In the genomic region with DNA sequence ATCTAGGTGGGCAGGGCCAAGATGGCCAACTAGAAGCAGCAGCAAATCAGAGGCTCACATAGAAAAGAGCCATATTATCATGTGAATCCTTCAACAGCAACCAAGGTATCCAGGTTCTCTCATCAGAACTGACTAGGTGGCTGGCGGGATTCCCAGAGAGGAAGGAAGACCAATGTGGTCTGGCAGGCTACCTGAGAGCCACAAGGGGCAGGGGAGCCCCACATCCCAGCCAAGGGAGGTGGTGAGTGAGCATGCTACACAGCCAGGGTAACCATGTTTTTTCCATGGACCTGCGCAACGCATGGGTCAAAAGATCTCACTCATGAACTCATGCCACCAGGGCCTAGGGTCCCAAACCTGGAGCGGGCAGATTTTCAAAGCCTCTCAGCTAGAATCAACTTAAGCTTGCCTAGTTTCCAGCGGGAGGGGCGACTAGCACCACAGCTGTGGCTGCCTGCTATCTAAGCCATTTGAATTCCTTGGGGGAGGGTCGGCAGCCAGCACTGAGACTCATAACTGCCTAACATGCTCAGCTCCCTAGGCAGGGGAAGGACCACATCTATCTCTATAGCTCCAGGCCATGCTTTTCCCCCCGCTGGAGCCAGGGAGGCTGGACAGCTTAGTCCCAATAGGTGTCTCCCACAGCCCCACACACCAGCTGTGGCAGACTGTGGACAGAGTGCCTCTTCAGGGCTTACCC, we compare ENCODE assay signal across 1 cellular context.
TF ChIP-seq lines count a peak whose summit lies in the region.

No MANE protein-coding gene starts in this region.

TF ChIP-seq in H1, 55 proteins besides CTCF, POLR2A, EP300 and RAD21:
- TF ChIP-seq CEBPB (IDR thresholded peaks at IDR 0.05; ENCODE audit: low read depth, low read length) (no peak), SRF (IDR thresholded peaks at IDR 0.05; ENCODE audit: low read depth, low read length) (no peak), RBBP5 (IDR thresholded peaks at IDR 0.05; ENCODE audit: borderline replicate concordance, low read depth, low read length) (no peak), JUND (IDR thresholded peaks at IDR 0.05; ENCODE audit: low read length) (no peak), RNF2 (IDR thresholded peaks at IDR 0.05; ENCODE audit: borderline replicate concordance, low read depth, low read length, missing control alignments, poor library complexity, severe bottlenecking) (no peak), TEAD4 (IDR thresholded peaks at IDR 0.05; ENCODE audit: low read depth, low read length) (peak; percentile 73), SP2 (IDR thresholded peaks at IDR 0.05; ENCODE audit: low read length) (no peak), TAF1 (IDR thresholded peaks at IDR 0.05; ENCODE audit: low read depth, low read length) (no peak)
